36 cellular contexts compared by ENCODE assay signal in genomic region chr7:98969386-98969785, GRCh38.
"Had no signal": no experiment of that assay in that cellular context is flagged by ENCODE, and none has a peak within 500 bp of the region (broad histone marks: within the 10 kb centered on the region; RNA-seq: fewer than 3 reads in every experiment).

No MANE protein-coding gene starts in this region.

- H3K27ac Mint-ChIP-seq: activated CD4-positive, alpha-beta T cell treated with anti-CD3 and anti-CD28 coated beads, Interleukin-2, amount 10 ng/mL, durations not matched to agents 24 days and 14 days; activated CD8-positive, alpha-beta T cell treated with anti-CD3 and anti-CD28 coated beads for 36 hours; activated naive CD4-positive, alpha-beta T cell treated with anti-CD3 and anti-CD28 coated beads for 36 hours; activated naive CD8-positive, alpha-beta T cell; activated naive CD8-positive, alpha-beta T cell treated with anti-CD3 and anti-CD28 coated beads, Interleukin-2, amount 50 U/mL, for 24 hours; activated T-cell treated with anti-CD3 and anti-CD28 coated beads, Interleukin-2, amount 50 U/mL, for 72 hours; activated T-helper 17 cell treated with anti-CD3 and anti-CD28 coated beads, Interleukin-2, amount 50 U/mL, for 72 hours had no signal

- DNase-seq: activated CD4-positive, alpha-beta T cell treated with anti-CD3 and anti-CD28 coated beads, Interleukin-2, amount 10 ng/mL, durations not matched to agents 24 days and 14 days; activated CD4-positive, alpha-beta T cell treated with anti-CD3 and anti-CD28 coated beads, Interleukin-2, amount 50 U/mL, for 4 hours; activated CD8-positive, alpha-beta T cell treated with anti-CD3 and anti-CD28 coated beads for 36 hours; activated gamma-delta T cell treated with Interleukin-2 at 50 U/mL for 16 hours; activated naive CD4-positive, alpha-beta T cell treated with anti-CD3 and anti-CD28 coated beads for 36 hours; activated naive CD8-positive, alpha-beta T cell treated with anti-CD3 and anti-CD28 coated beads, Interleukin-2, amount 50 U/mL, for 24 hours; activated T-cell treated with anti-CD3 and anti-CD28 coated beads, Interleukin-2, amount 50 U/mL, for 1 hour; activated T-cell treated with anti-CD3 and anti-CD28 coated beads, Interleukin-2, amount 50 U/mL, for 72 hours; anterior cingulate cortex; Kasumi-1; KG1; MM.1S; MV-4-11; NCI-H1092; NCI-H1436 treated with DMSO at 0.1 percent for 48 hours; NCI-H187; NCI-H2029 treated with DMSO at 0.1 percent for 48 hours; NCI-H2107; NCI-H2171; NCI-H510A; NCI-H526; NCI-H748 treated with DMSO at 0.1 percent for 48 hours; NK-92 treated with Interleukin-12 subunit alpha and Interleukin-12 subunit beta, amount 100 ng/mL, for 24 hours; PC-9; SIG-M5; SW 1271; T-helper 1 cell; T-helper 2 cell; T-helper 9 cell; WERI-Rb-1 had no signal

- ATAC-seq: activated CD8-positive, alpha-beta T cell treated with anti-CD3 and anti-CD28 coated beads for 36 hours; activated naive CD8-positive, alpha-beta T cell treated with anti-CD3 and anti-CD28 coated beads, Interleukin-2, amount 50 U/mL, for 24 hours; activated T-cell treated with anti-CD3 and anti-CD28 coated beads, Interleukin-2, amount 50 U/mL, for 72 hours; activated T-helper 17 cell treated with anti-CD3 and anti-CD28 coated beads, Interleukin-2, amount 50 U/mL, for 72 hours; Right ventricle myocardium inferior; SK-N-SH treated with all-trans-retinoic acid at 6 μM for 48 hours had no signal

- H3K27ac ChIP-seq: PC-9, RWPE1, WERI-Rb-1 had no signal

- H3K4me3 ChIP-seq: PC-9 had no signal

- H3K4me1 Mint-ChIP-seq: activated CD4-positive, alpha-beta T cell treated with anti-CD3 and anti-CD28 coated beads, Interleukin-2, amount 10 ng/mL, durations not matched to agents 24 days and 14 days; activated naive CD8-positive, alpha-beta T cell treated with anti-CD3 and anti-CD28 coated beads, Interleukin-2, amount 50 U/mL, for 24 hours; brain had no signal

- H3K9me3 Mint-ChIP-seq: activated CD4-positive, alpha-beta T cell treated with anti-CD3 and anti-CD28 coated beads, Interleukin-2, amount 10 ng/mL, durations not matched to agents 24 days and 14 days; activated CD8-positive, alpha-beta T cell treated with anti-CD3 and anti-CD28 coated beads for 36 hours; activated naive CD4-positive, alpha-beta T cell treated with anti-CD3 and anti-CD28 coated beads for 36 hours; activated naive CD8-positive, alpha-beta T cell treated with anti-CD3 and anti-CD28 coated beads, Interleukin-2, amount 50 U/mL, for 24 hours; activated T-cell treated with anti-CD3 and anti-CD28 coated beads, Interleukin-2, amount 50 U/mL, for 72 hours; activated T-helper 17 cell treated with anti-CD3 and anti-CD28 coated beads, Interleukin-2, amount 50 U/mL, for 72 hours; brain had no signal

- H3K4me3 Mint-ChIP-seq: activated CD4-positive, alpha-beta T cell treated with anti-CD3 and anti-CD28 coated beads, Interleukin-2, amount 10 ng/mL, durations not matched to agents 24 days and 14 days; activated CD8-positive, alpha-beta T cell treated with anti-CD3 and anti-CD28 coated beads for 36 hours; activated naive CD4-positive, alpha-beta T cell treated with anti-CD3 and anti-CD28 coated beads for 36 hours; activated naive CD8-positive, alpha-beta T cell; activated naive CD8-positive, alpha-beta T cell treated with anti-CD3 and anti-CD28 coated beads, Interleukin-2, amount 50 U/mL, for 24 hours; activated T-cell treated with anti-CD3 and anti-CD28 coated beads, Interleukin-2, amount 50 U/mL, for 72 hours; activated T-helper 17 cell treated with anti-CD3 and anti-CD28 coated beads, Interleukin-2, amount 50 U/mL, for 72 hours; brain had no signal

- H3K27me3 Mint-ChIP-seq: activated CD4-positive, alpha-beta T cell treated with anti-CD3 and anti-CD28 coated beads, Interleukin-2, amount 10 ng/mL, durations not matched to agents 24 days and 14 days; activated CD8-positive, alpha-beta T cell treated with anti-CD3 and anti-CD28 coated beads for 36 hours; activated naive CD8-positive, alpha-beta T cell; activated naive CD8-positive, alpha-beta T cell treated with anti-CD3 and anti-CD28 coated beads, Interleukin-2, amount 50 U/mL, for 24 hours; activated T-helper 17 cell treated with anti-CD3 and anti-CD28 coated beads, Interleukin-2, amount 50 U/mL, for 72 hours had no signal
